8 cellular contexts compared by ENCODE assay signal in the genomic region with DNA sequence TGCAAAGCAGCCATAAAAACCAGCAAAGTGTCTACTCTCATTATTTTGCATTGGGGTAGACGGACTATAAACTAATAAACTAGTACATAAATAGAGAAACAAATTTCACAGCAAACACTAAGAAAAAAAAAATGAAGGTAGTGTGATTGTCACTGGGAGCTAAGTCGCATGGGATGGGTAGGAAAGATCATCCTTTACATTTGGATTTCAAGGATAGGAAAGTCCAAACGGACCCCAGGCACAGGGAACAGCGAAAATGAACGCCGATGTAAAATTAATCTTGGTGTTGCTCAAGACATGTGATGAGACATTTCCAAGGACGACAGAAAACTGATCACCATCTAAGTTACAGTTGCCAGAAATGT.
DNase-seq lines count a peak whose midpoint lies in the region; ATAC-seq, FAIRE-seq and TF ChIP-seq lines count a peak whose summit lies in the region.

No MANE protein-coding gene starts in this region.

- no peak for ATAC-seq in GM19455 (IDR thresholded peaks at IDR 0.05; ENCODE audit: unreplicated experiment)

- H3K27ac ChIP-seq in rectal smooth muscle tissue (ENCODE audit: low read depth, low read length) = peak overlapping the region; percentile 72

- no peak overlapping the region for H3K9ac ChIP-seq in rectal smooth muscle tissue (ENCODE audit: low read length)

- H3K4me3 ChIP-seq in GM12865 (ENCODE audit: low read depth, low read length) (peak overlapping the region; percentile 33), epithelial cell of esophagus (ENCODE audit: low read length) (peak overlapping the region; percentile 90), rectal smooth muscle tissue (ENCODE audit: low read length) (peak overlapping the region; percentile 56)

- H3K36me3 ChIP-seq in rectal smooth muscle tissue (ENCODE audit: control insufficient read depth, insufficient read depth, low read length) = no peaks in the 10 kb centered on the region

- FAIRE-seq in RCC 7860 (lab: Jason Lieb, UNC) = no peak

- H3K4me1 ChIP-seq in rectal smooth muscle tissue (ENCODE audit: control insufficient read depth, insufficient read depth, low read length) = peaks cover 14% of the 10 kb centered on the region

- TF ChIP-seq CTCF in GM12865 (IDR thresholded peaks at IDR 0.05; ENCODE audit: insufficient read depth, low read depth, low read length, missing control alignments) (no peak), epithelial cell of esophagus (IDR thresholded peaks at IDR 0.05; ENCODE audit: insufficient read depth, low read depth, low read length, missing control alignments) (no peak)

- H3K27me3 ChIP-seq in rectal smooth muscle tissue (ENCODE audit: control insufficient read depth, insufficient read depth, low read length) = no peaks in the 10 kb centered on the region

- no peak for DNase-seq in GM12865 (ENCODE audit: low read depth)
- peak; percentile 18 for DNase-seq in RPMI8226
- no peak for DNase-seq in epithelial cell of esophagus (ENCODE audit: low read depth)
- DNase-seq in OCI-M1 (lab: John Stamatoyannopoulos, UW) = no peak
- no peak for DNase-seq in foreskin melanocyte
- no peak for DNase-seq in RCC 7860 (ENCODE audit: low spot score)

Comparison
In these comparisons a context has a peak if more than half of its experiments do, and no peak if none do; other contexts are left out.
1. H3K4me3 ChIP-seq: peak in every context shown above with its lines; median percentile 90 in epithelial cell of esophagus; 56 in rectal smooth muscle tissue; 33 in GM12865.